Comparison of ENCODE assay signal across 1 cellular context in the genomic region with DNA sequence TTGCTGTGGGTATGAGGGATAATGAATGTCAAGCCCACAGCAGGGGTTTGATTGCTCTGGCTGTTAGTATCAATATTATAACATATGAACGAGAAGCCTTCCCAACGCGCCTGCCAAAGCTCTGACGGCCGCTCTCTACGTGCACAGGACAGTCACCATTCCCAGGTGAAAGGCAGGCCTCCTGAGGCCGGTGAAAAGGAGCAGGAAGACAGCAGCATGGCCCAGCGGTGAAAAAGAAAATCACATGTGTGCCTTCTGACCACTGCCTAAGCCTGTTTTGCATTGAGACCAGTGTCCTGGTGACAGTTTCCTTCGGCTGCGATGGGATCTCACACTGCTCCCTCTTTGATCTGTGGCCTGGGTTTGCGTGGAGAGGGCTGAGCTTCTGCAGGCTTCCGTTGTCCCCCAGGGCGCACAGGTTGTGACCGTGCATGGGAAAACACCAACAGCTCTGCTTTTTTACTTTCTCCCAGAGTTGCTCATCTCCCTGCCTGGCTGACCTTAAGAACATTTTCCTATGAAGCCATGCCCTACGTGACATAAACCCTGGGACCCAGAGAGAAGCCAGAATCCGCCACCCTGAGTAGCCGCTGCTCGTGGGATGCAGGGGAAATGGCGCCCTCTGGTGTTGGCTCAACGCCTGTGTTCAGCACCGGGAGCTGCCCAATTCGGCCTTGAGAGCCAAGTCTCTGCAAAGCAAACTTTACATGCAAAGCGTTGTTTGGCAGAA.
TF ChIP-seq lines count a peak whose summit lies in the region.

No MANE protein-coding gene starts in this region.

TF ChIP-seq in SK-N-SH, 30 proteins besides CTCF, POLR2A, EP300 and RAD21:
- peak; percentile 87 for TF ChIP-seq REST (IDR thresholded peaks at IDR 0.05; ENCODE audit: low read depth, low read length)
- no peak for TF ChIP-seq RCOR1 (IDR thresholded peaks at IDR 0.05; ENCODE audit: low read length)
- TF ChIP-seq RXRA (IDR thresholded peaks at IDR 0.05; ENCODE audit: borderline replicate concordance, low read depth), result no peak
- TF ChIP-seq SMC3 (IDR thresholded peaks at IDR 0.05; ENCODE audit: low read depth, low read length), result peak; percentile 86
- TF ChIP-seq, protein P1, sequence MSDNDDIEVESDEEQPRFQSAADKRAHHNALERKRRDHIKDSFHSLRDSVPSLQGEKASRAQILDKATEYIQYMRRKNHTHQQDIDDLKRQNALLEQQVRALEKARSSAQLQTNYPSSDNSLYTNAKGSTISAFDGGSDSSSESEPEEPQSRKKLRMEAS (IDR thresholded peaks at IDR 0.05; ENCODE audit: low read depth), result no peak
- no peak for TF ChIP-seq YY1 (IDR thresholded peaks at IDR 0.05; ENCODE audit: low read depth)
- TF ChIP-seq USF1 (IDR thresholded peaks at IDR 0.05; ENCODE audit: borderline replicate concordance, low read depth), result no peak
- TF ChIP-seq EZH2phosphoT487 (IDR thresholded peaks at IDR 0.05; ENCODE audit: borderline replicate concordance, low read depth), result no peak
- no peak for TF ChIP-seq TCF12 (IDR thresholded peaks at IDR 0.05)
- TF ChIP-seq FOSL2 (IDR thresholded peaks at IDR 0.05; ENCODE audit: borderline replicate concordance, low read depth), result no peak
- peak; percentile 44 for TF ChIP-seq GATA2 (CRISPR knock-in tag; IDR thresholded peaks at IDR 0.05)
- TF ChIP-seq FOXJ3 (CRISPR knock-in tag; IDR thresholded peaks at IDR 0.05), result 0 out of 2 replicates have a peak, but pooled peaks have one; percentile 54
- no peak for TF ChIP-seq GABPA (IDR thresholded peaks at IDR 0.05; ENCODE audit: low read depth)
- TF ChIP-seq TEAD4 (IDR thresholded peaks at IDR 0.05; ENCODE audit: borderline replicate concordance, insufficient read depth), result no peak
- peak; percentile 43; the same call in 1 of the 2 replicates for TF ChIP-seq MXI1 (IDR thresholded peaks at IDR 0.05; ENCODE audit: low read depth, low read length)
